Comparison of ENCODE assay signal across 8 cellular contexts in genomic region chrX:48957827-48958634, GRCh38. TPM values are rescaled to one million over a fixed set of nuclear protein-coding genes. Genes with fewer than 3 reads are reported as not detected.
A peak's percentile ranks its signal among the peaks of the same experiment; 100 is the strongest.
DNase-seq lines count a peak whose midpoint lies in the region; ATAC-seq, FAIRE-seq and TF ChIP-seq lines count a peak whose summit lies in the region.

No MANE protein-coding gene starts in this region.

- H3K36me3 ChIP-seq in bronchial epithelial cell (ENCODE audit: control insufficient read depth, insufficient read depth, low read length) = no peaks in the 10 kb centered on the region
- no peaks in the 10 kb centered on the region for H3K36me3 ChIP-seq in small intestine (ENCODE audit: control insufficient read depth in 2 of 2, insufficient read depth in 2 of 2, low read length in 2 of 2)

- CTCF ChIA-PET in AG04450 (lab: Charles Lee) = interaction anchor here (0.6 to 3.1 kb wide), 4 partner anchors 14 to 198 kb away, joined by 3 to 12 read pairs (median 3); partner anchors contain the start of gene KCND1

- H3K4me3 ChIP-seq in AG04450 (ENCODE audit: low read depth, low read length) (peak overlapping the region; percentile 77), WI38 (ENCODE audit: low read depth, low read length) (peak overlapping the region; percentile 64), bronchial epithelial cell (ENCODE audit: low read depth, low read length) (peak overlapping the region; percentile 54), small intestine (ENCODE audit: low read depth in 1 of 2, low read length in 2 of 2) (peak overlapping the region; percentile 57 to 73)

- TF ChIP-seq CTCF in AG04450 (IDR thresholded peaks at IDR 0.05; ENCODE audit: low read depth, low read length) = no peak
- no peak for TF ChIP-seq CTCF in WI38 (IDR thresholded peaks at IDR 0.05; ENCODE audit: low read depth, low read length)
- TF ChIP-seq CTCF in bronchial epithelial cell (IDR thresholded peaks at IDR 0.05; ENCODE audit: insufficient read depth, low read length, severe bottlenecking) = no peak

- H3K4me1 ChIP-seq in small intestine (ENCODE audit: control insufficient read depth in 2 of 2, insufficient read depth in 1 of 2, low read depth in 1 of 2, low read length in 1 of 2) = peaks cover 0 to 6% of the 10 kb centered on the region in 2 donors

- peak; percentile 85 for ATAC-seq in GM18909 (IDR thresholded peaks at IDR 0.05; ENCODE audit: poor library complexity, unreplicated experiment)
- ATAC-seq in HG03159 (IDR thresholded peaks at IDR 0.05; ENCODE audit: unreplicated experiment) = peak; percentile 82

- peak; percentile 96 for DNase-seq in AG04450 (ENCODE audit: low read depth, low spot score)
- peak; percentile 99 for DNase-seq in NCI-H2227 (lab: John Stamatoyannopoulos, UW; ENCODE audit: unreplicated experiment)
- DNase-seq in bronchial epithelial cell (ENCODE audit: low read depth) = peak; percentile 92
- DNase-seq in iPS-NIHi7 (ENCODE audit: extremely low spot score) = peak; percentile 92
- DNase-seq in small intestine = peak; percentile 96

- H3K27me3 ChIP-seq in AG04450 (ENCODE audit: control insufficient read depth, insufficient read depth, low read length) (no peaks in the 10 kb centered on the region), bronchial epithelial cell (ENCODE audit: control insufficient read depth, insufficient read depth, low read length) (no peaks in the 10 kb centered on the region), small intestine (ENCODE audit: control insufficient read depth in 2 of 2, insufficient read depth in 2 of 2, low read length in 2 of 2) (no peaks in the 10 kb centered on the region)

- peak overlapping the region; percentile 98 for H3K27ac ChIP-seq in AG04450 (ENCODE audit: low read depth, low read length)
- H3K27ac ChIP-seq in small intestine (ENCODE audit: low read depth in 1 of 2, low read length in 1 of 2) = peak overlapping the region; percentile 90 to 100

- WGBS in small intestine, 3 donors = 0 to 38% (median 17%) methylated on average over 39 to 66 of the region's 66 CpGs

- no peaks in the 10 kb centered on the region for H3K9me3 ChIP-seq in AG04450 (ENCODE audit: control insufficient read depth, insufficient read depth, low read length)
- H3K9me3 ChIP-seq in small intestine (ENCODE audit: control insufficient read depth, low read depth) = no peaks in the 10 kb centered on the region

- FAIRE-seq in bronchial epithelial cell (lab: Jason Lieb, UNC) (peak; percentile 91), small intestine (lab: Jason Lieb, UNC) (peak; percentile 79)

- POLR2A ChIA-PET in AG04450 (lab: Yijun Ruan, JAX) = interaction anchor here (0.6 to 1.6 kb wide), 5 partner anchors 13 to 282 kb away, joined by 3 to 20 read pairs (median 9); partner anchors contain the start of genes KCND1 and TFE3

RNA-seq across cellular contexts. Expression of gene OTUD5, which starts 0.6 kb away (rescaled TPM):
- polyA plus RNA-seq in AG04450 (2011; rRNA removed) (51.3 and 52.0 TPM in 2 replicates), small intestine (10 to 100 TPM; 28.3 to 57.5 (median 37.0) TPM)
- polyA minus RNA-seq in AG04450 (2011; rRNA and poly(A)+ RNA removed) = 38.7 and 56.4 TPM in 2 replicates
- 18.4 and 23.0 TPM in 2 replicates for total RNA-seq in bronchial epithelial cell

RNA-seq across cellular contexts. Expression of gene KCND1, which starts 13.6 kb away (rescaled TPM):
- polyA plus RNA-seq in AG04450 (2011; rRNA removed) (1.2 and 1.5 TPM in 2 replicates), small intestine (1 to 10 TPM in 1 of 3 donors, under 1 TPM in 2; 0.27 to 1.1 (median 0.45) TPM)
- 2.9 and 4.3 TPM in 2 replicates for polyA minus RNA-seq in AG04450 (2011; rRNA and poly(A)+ RNA removed)
- total RNA-seq in bronchial epithelial cell = 0.26 and 0.64 TPM in 2 replicates

RNA-seq across cellular contexts. Expression of gene PIM2, which starts 39.2 kb away (rescaled TPM):
- polyA plus RNA-seq in AG04450 (2011; rRNA removed) (3.8 TPM in 2 replicates), small intestine (10 to 100 TPM in 2 of 3 donors, 1 to 10 TPM in 1; 2.9 to 35.1 (median 10.1) TPM)
- polyA minus RNA-seq in AG04450 (2011; rRNA and poly(A)+ RNA removed) = 4.5 and 7.9 TPM in 2 replicates
- 3.2 and 6.8 TPM in 2 replicates for total RNA-seq in bronchial epithelial cell

RNA-seq across cellular contexts. Expression of gene GRIPAP1, which starts 44.0 kb away (rescaled TPM):
- polyA plus RNA-seq in AG04450 (2011; rRNA removed) = 24.3 and 25.0 TPM in 2 replicates
- 18.3 and 21.1 TPM in 2 replicates for polyA minus RNA-seq in AG04450 (2011; rRNA and poly(A)+ RNA removed)
- total RNA-seq in bronchial epithelial cell = 24.5 and 35.8 TPM in 2 replicates
- 10 to 100 TPM; 18.1 to 26.7 (median 26.4) TPM for polyA plus RNA-seq in small intestine

RNA-seq across cellular contexts. Expression of gene SLC35A2, which starts 46.6 kb away (rescaled TPM):
- 39.2 and 47.5 TPM in 2 replicates for polyA plus RNA-seq in AG04450 (2011; rRNA removed)
- 39.5 and 51.0 TPM in 2 replicates for polyA minus RNA-seq in AG04450 (2011; rRNA and poly(A)+ RNA removed)
- total RNA-seq in bronchial epithelial cell = 19.3 and 21.9 TPM in 2 replicates
- polyA plus RNA-seq in small intestine = 10 to 100 TPM in 1 of 3 donors, 1 to 10 TPM in 2; 8.1 to 31.5 (median 9.7) TPM

Comparison
In these comparisons a context has a peak if more than half of its experiments do, and no peak if none do; other contexts are left out.
1. Peak in every context shown above with its lines: DNase-seq, ATAC-seq, H3K4me3 ChIP-seq and H3K27ac ChIP-seq.